ENCODE assay signal across 1 cellular context in genomic region chr3:197242784-197243432, GRCh38.
A peak's percentile ranks its signal among the peaks of the same experiment; 100 is the strongest.
TF ChIP-seq lines count a peak whose summit lies in the region.

No MANE protein-coding gene starts in this region.

TF ChIP-seq in GM12878, 131 proteins besides CTCF, POLR2A, EP300 and RAD21 (continued from another document):
- TF ChIP-seq, protein P1, sequence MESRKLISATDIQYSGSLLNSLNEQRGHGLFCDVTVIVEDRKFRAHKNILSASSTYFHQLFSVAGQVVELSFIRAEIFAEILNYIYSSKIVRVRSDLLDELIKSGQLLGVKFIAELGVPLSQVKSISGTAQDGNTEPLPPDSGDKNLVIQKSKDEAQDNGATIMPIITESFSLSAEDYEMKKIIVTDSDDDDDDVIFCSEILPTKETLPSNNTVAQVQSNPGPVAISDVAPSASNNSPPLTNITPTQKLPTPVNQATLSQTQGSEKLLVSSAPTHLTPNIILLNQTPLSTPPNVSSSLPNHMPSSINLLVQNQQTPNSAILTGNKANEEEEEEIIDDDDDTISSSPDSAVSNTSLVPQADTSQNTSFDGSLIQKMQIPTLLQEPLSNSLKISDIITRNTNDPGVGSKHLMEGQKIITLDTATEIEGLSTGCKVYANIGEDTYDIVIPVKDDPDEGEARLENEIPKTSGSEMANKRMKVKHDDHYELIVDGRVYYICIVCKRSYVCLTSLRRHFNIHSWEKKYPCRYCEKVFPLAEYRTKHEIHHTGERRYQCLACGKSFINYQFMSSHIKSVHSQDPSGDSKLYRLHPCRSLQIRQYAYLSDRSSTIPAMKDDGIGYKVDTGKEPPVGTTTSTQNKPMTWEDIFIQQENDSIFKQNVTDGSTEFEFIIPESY (IDR thresholded peaks at IDR 0.05): peak; percentile 56; the same call in 1 of the 2 replicates
- TF ChIP-seq KAT2A (conservative IDR thresholded peaks at IDR 0.05; ENCODE audit: control insufficient read depth, low read depth, low read length): no peak
